8 cellular contexts compared by ENCODE assay signal in genomic region chr21:39386194-39386593, GRCh38. TPM values are rescaled to one million over a fixed set of nuclear protein-coding genes. Genes with fewer than 3 reads are reported as not detected.
A peak's percentile ranks its signal among the peaks of the same experiment; 100 is the strongest.
DNase-seq lines count a peak whose midpoint lies in the region; ATAC-seq, FAIRE-seq and TF ChIP-seq lines count a peak whose summit lies in the region.

No MANE protein-coding gene starts in this region.

- peaks cover 40% of the 10 kb centered on the region for H3K4me1 Mint-ChIP-seq in nephron progenitor cell

- DNase-seq in A673 (ENCODE audit: low spot score) (no peak), MG63 (peak; percentile 83), K562 (ENCODE audit: extremely low read depth in 1 of 4, low spot score in 3 of 4) (no peak), lower leg skin (ENCODE audit: low spot score in 2 of 2) (no peak), uterus (peak; percentile 43 to 50), NCI-H1930 (lab: John Stamatoyannopoulos, UW) (no peak), nephron progenitor cell (no peak), HuH-7.5 (ENCODE audit: low spot score) (no peak)

- no peaks in the 10 kb centered on the region for H3K27me3 ChIP-seq in A673 (replicated peaks; ENCODE audit: insufficient read depth, low read depth, low read length, poor library complexity)
- no peaks in the 10 kb centered on the region for H3K27me3 ChIP-seq in MG63
- no peaks in the 10 kb centered on the region for H3K27me3 ChIP-seq in K562 (ENCODE audit: control insufficient read depth in 2 of 2, insufficient read depth in 2 of 2, low read length in 2 of 2)
- H3K27me3 ChIP-seq in uterus = no peaks in the 10 kb centered on the region

- H4K20me1 ChIP-seq in K562 (replicated peaks; ENCODE audit: control insufficient read depth, insufficient read depth, low read length) = no peaks in the 10 kb centered on the region; the same call in 1 of the 2 replicates

- no peak overlapping the region for H2AFZ ChIP-seq in K562 (ENCODE audit: low read depth, low read length)

- H3K36me3 ChIP-seq in A673 (ENCODE audit: insufficient read depth, low read length, poor library complexity, severe bottlenecking) (peaks cover 3% of the 10 kb centered on the region), MG63 (peaks cover 8% of the 10 kb centered on the region), K562 (ENCODE audit: control insufficient read depth, insufficient read depth, low read length) (peaks cover 11% of the 10 kb centered on the region; the same call in 1 of the 3 replicates), uterus (no peaks in the 10 kb centered on the region)

- peaks cover 15% of the 10 kb centered on the region for H3K36me3 Mint-ChIP-seq in nephron progenitor cell (ENCODE audit: low read depth)

- peak overlapping the region; percentile 45 for H3K4me3 ChIP-seq in A673 (ENCODE audit: low read depth, low read length, poor library complexity, severe bottlenecking)
- H3K4me3 ChIP-seq in MG63 = peak overlapping the region; percentile 35
- no peak overlapping the region for H3K4me3 ChIP-seq in K562
- peak overlapping the region; percentile 4 for H3K4me3 ChIP-seq in lower leg skin (ENCODE audit: low read depth, poor library complexity, severe bottlenecking)
- peak overlapping the region; percentile 17 to 18 for H3K4me3 ChIP-seq in uterus

- H3K4me1 ChIP-seq in A673 (ENCODE audit: insufficient read depth, low read length, poor library complexity, severe bottlenecking) (peaks cover 13% of the 10 kb centered on the region), K562 (replicated peaks in 1 of 2; ENCODE audit: control insufficient read depth in 2 of 2, insufficient read depth in 2 of 2, low read length in 2 of 2) (peaks cover 16 to 34% of the 10 kb centered on the region in 2 experiments), uterus (peaks cover 0 to 4% of the 10 kb centered on the region in 2 donors)

- TF ChIP-seq RAD21 in K562 (CRISPR knock-in tag; conservative IDR thresholded peaks at IDR 0.05 in 1 of 2, IDR thresholded peaks at IDR 0.05 in 1 of 2) = no peak

- FAIRE-seq in K562 (lab: Jason Lieb, UNC) = no peak

- BruUV-seq in A673 (replicated peaks; lab: Mats Ljungman, UMichigan) (no TSS peak), K562 (replicated peaks; lab: Mats Ljungman, UMichigan) (no TSS peak)

- H3K27ac ChIP-seq in A673 (ENCODE audit: low read depth, low read length, poor library complexity, severe bottlenecking) = peak overlapping the region; percentile 53
- no peak overlapping the region for H3K27ac ChIP-seq in K562 (ENCODE audit: extremely low read depth, low read depth, low read length)
- H3K27ac ChIP-seq in uterus = peak overlapping the region; percentile 70 to 86

- TF ChIP-seq CTCF in A673 (conservative IDR thresholded peaks at IDR 0.05; ENCODE audit: low read depth, low read length) (no peak), K562 (IDR thresholded peaks at IDR 0.05 in 2 of 3, conservative IDR thresholded peaks at IDR 0.05 in 1 of 3; ENCODE audit: insufficient read depth in 2 of 3, low read depth in 1 of 3, low read length in 3 of 3) (no peak), lower leg skin (IDR thresholded peaks at IDR 0.05) (no peak), uterus (IDR thresholded peaks at IDR 0.05) (no peak), nephron progenitor cell (IDR thresholded peaks at IDR 0.05) (no peak)

- H3K9me3 ChIP-seq in A673 (ENCODE audit: low read depth, low read length, poor library complexity, severe bottlenecking) (no peaks in the 10 kb centered on the region), MG63 (no peaks in the 10 kb centered on the region), K562 (replicated peaks; ENCODE audit: control insufficient read depth, insufficient read depth, low read depth, low read length) (no peaks in the 10 kb centered on the region), uterus (no peaks in the 10 kb centered on the region)

- intact Hi-C loops in A673 (cut with micrococcal nuclease; ENCODE audit: unreplicated experiment) = loop anchor here (2.0 to 5.0 kb wide), 2 partner anchors 37 to 204 kb away; partner anchors contain the start of genes HMGN1 and PSMG1
- intact Hi-C loops in K562 (cut with micrococcal nuclease) = loop anchor here (5.0 kb wide), 1 partner anchor 204 kb away; the partner anchor contains the start of gene PSMG1
- intact Hi-C loops in lower leg skin (cut with DNase I; ENCODE audit: low total_unique reads) = loop anchor here (5.0 kb wide), 1 partner anchor 74 kb away; the partner anchor contains the start of gene BRWD1
- intact Hi-C loops in uterus (cut with DNase I; ENCODE audit: low total_unique reads) = loop anchor here (10.0 kb wide), 2 partner anchors 71 to 201 kb away; partner anchors contain the start of genes BRWD1 and PSMG1

- ATAC-seq in K562 = no peak

- H3K9me3 Mint-ChIP-seq in nephron progenitor cell = no peaks in the 10 kb centered on the region

- POLR2A ChIA-PET in A673 (lab: Charles Lee; ENCODE audit: low non-redundant PET) = no interaction called here
- POLR2A ChIA-PET in K562 (lab: Yijun Ruan, JAX) = interaction anchor here (0.6 to 1.8 kb wide), 2 partner anchors 16 to 39 kb away, joined by 3 to 7 read pairs; no protein-coding TSS in a partner anchor

- peak overlapping the region in 1 of 2 experiments; percentile 23; a peak in 1 of 4 replicates for H3K9ac ChIP-seq in K562 (ENCODE audit: insufficient read depth in 1 of 2, low read depth in 2 of 2, low read length in 2 of 2)

- peaks cover 44% of the 10 kb centered on the region for H3K79me2 ChIP-seq in K562 (ENCODE audit: control insufficient read depth, insufficient read depth, low read length)

- peaks cover 3% of the 10 kb centered on the region for H3K27me3 Mint-ChIP-seq in nephron progenitor cell (ENCODE audit: low read depth, poor library complexity)

- WGBS in K562 (ENCODE audit: insufficient coverage, low coverage, missing lambda C conversion rate) = 93% methylated on average over 13 of the region's 13 CpGs
- 43 to 54% methylated on average over 13 of the region's 13 CpGs for WGBS in lower leg skin, 2 donors

- CTCF ChIA-PET in A673 (lab: Charles Lee) = no interaction called here
- CTCF ChIA-PET in K562 (lab: Yijun Ruan, JAX; ENCODE audit: low intra/inter-chr PET ratio) = no interaction called here

- no peak overlapping the region for H3K27ac Mint-ChIP-seq in nephron progenitor cell

- H3K4me3 Mint-ChIP-seq in nephron progenitor cell = no peak overlapping the region

- no peaks in the 10 kb centered on the region for H3K9me1 ChIP-seq in K562 (ENCODE audit: control insufficient read depth, insufficient read depth, low read length)

- in situ Hi-C loops in K562 (cut with MboI) = loop anchor here (5.0 kb wide), 2 partner anchors 51 to 69 kb away; no protein-coding TSS in a partner anchor

- TF ChIP-seq EP300 in K562 (IDR thresholded peaks at IDR 0.05; ENCODE audit: low read length) = no peak

- H3K4me2 ChIP-seq in K562 (ENCODE audit: insufficient read depth, low read length) = no peak overlapping the region

- no peak for TF ChIP-seq POLR2A in K562 (conservative IDR thresholded peaks at IDR 0.05)
- no peak for TF ChIP-seq POLR2A in lower leg skin (IDR thresholded peaks at IDR 0.05)
- no peak for TF ChIP-seq POLR2A in uterus (IDR thresholded peaks at IDR 0.05)

TF ChIP-seq in K562, 482 proteins besides CTCF, POLR2A, EP300 and RAD21 (continues in another document):
- peak; percentile 58 for TF ChIP-seq EGR1 (conservative IDR thresholded peaks at IDR 0.05)

RNA-seq across cellular contexts. Expression of gene HMGN1, which starts 37.3 kb away (rescaled TPM):
- total RNA-seq in A673 (2021) = 447 and 457 TPM in 2 replicates
- total RNA-seq in MG63 (2014; rRNA removed; shearing (Covaris generic); ENCODE audit: low replicate concordance) = 474 and 726 TPM in 2 replicates
- 108 and 251 TPM in 2 replicates for total RNA-seq in K562 (2011; cell fraction: chromatin; rRNA removed; ENCODE audit: low replicate concordance)
- 84.9 and 94.7 TPM in 2 replicates for total RNA-seq in K562 (2011; cell fraction: nucleolus; rRNA removed)
- total RNA-seq in K562 (2011; cell fraction: nucleoplasm; rRNA removed) = 175 and 253 TPM in 2 replicates
- total RNA-seq in K562 (2014; rRNA removed) = 440 and 497 TPM in 2 replicates
- 567 and 664 TPM in 2 replicates for total RNA-seq in K562 (2014; rRNA removed; fragmentation: Illumina TruSeq; extraction: Trizol)
- 577 and 626 TPM in 2 replicates for total RNA-seq in K562 (2015; rRNA removed; fragmentation: Illumina TruSeq; extraction: Trizol)
- total RNA-seq in K562 (2021) = 524 and 567 TPM in 2 replicates
- 329 and 455 TPM in 2 replicates for polyA plus RNA-seq in K562 (2011; rRNA removed)
- polyA plus RNA-seq in K562 (2011; cell fraction: cytosol; rRNA removed) = 77.8 and 235 TPM in 2 replicates
- polyA plus RNA-seq in K562 (2011; cell fraction: nucleus; rRNA removed) = 298 and 403 TPM in 2 replicates
- polyA plus RNA-seq in K562 (2012) = 541 and 564 TPM in 2 replicates
- 478 and 498 TPM in 2 replicates for polyA plus RNA-seq in K562 (2014; fragmentation: Illumina TruSeq; extraction: Trizol)
- 100 to 1,000 TPM; 124 to 158 TPM for polyA plus RNA-seq in K562 (2014; fragmentation: Nextera tagmentation; extraction: Ambion mirVana)
- 539 and 577 TPM in 2 replicates for polyA plus RNA-seq in K562 (2014; rRNA removed)
- polyA minus RNA-seq in K562 (2011; rRNA and poly(A)+ RNA removed) = 224 and 259 TPM in 2 replicates
- polyA minus RNA-seq in K562 (2011; cell fraction: cytosol; rRNA and poly(A)+ RNA removed) = 123 and 142 TPM in 2 replicates
- 91.1 and 169 TPM in 2 replicates for polyA minus RNA-seq in K562 (2011; cell fraction: nucleus; rRNA and poly(A)+ RNA removed)
- 100 to 1,000 TPM; 103 to 126 (median 111) TPM for total RNA-seq in lower leg skin
- 100 to 1,000 TPM in 2 of 4 donors, 10 to 100 TPM in 2; 87.9 to 222 (median 102) TPM for total RNA-seq in uterus

RNA-seq across cellular contexts. Expression of gene LCA5L, which starts 59.4 kb away (rescaled TPM):
- total RNA-seq in A673 (2021) (0.69 and 1.3 TPM in 2 replicates), K562 (2014; rRNA removed) (1.8 and 3.1 TPM in 2 replicates), K562 (2014; rRNA removed; fragmentation: Illumina TruSeq; extraction: Trizol) (3.0 and 3.7 TPM in 2 replicates), K562 (2015; rRNA removed; fragmentation: Illumina TruSeq; extraction: Trizol) (3.8 and 3.9 TPM in 2 replicates), K562 (2021) (2.7 and 2.9 TPM in 2 replicates), lower leg skin (under 1 TPM in 3 of 4 donors, not detected in 1; 0.30 to 0.81 (median 0.79) TPM), uterus (1 to 10 TPM in 2 of 4 donors, under 1 TPM in 1, not detected in 1; 0.26 to 4.1 (median 2.2) TPM)
- 0.59 TPM in 2 replicates for total RNA-seq in MG63 (2014; rRNA removed; shearing (Covaris generic); ENCODE audit: low replicate concordance)
- total RNA-seq in K562 (2011; cell fraction: chromatin; rRNA removed; ENCODE audit: low replicate concordance) = 2.8 and 6.5 TPM in 2 replicates
- 1.8 and 2.1 TPM in 2 replicates for total RNA-seq in K562 (2011; cell fraction: nucleolus; rRNA removed)
- 4.2 and 10.1 TPM in 2 replicates for total RNA-seq in K562 (2011; cell fraction: nucleoplasm; rRNA removed)
- polyA plus RNA-seq in K562 (2011; rRNA removed) (2.9 and 3.9 TPM in 2 replicates), K562 (2014; fragmentation: Illumina TruSeq; extraction: Trizol) (3.7 and 4.9 TPM in 2 replicates), K562 (2014; fragmentation: Nextera tagmentation; extraction: Ambion mirVana) (1 to 10 TPM; 4.2 to 4.9 TPM), K562 (2014; rRNA removed) (3.0 and 3.4 TPM in 2 replicates)
- 0.69 and 0.96 TPM in 2 replicates for polyA plus RNA-seq in K562 (2011; cell fraction: cytosol; rRNA removed)
- 2.0 and 2.4 TPM in 2 replicates for polyA plus RNA-seq in K562 (2011; cell fraction: nucleus; rRNA removed)
- polyA plus RNA-seq in K562 (2012) = 3.5 and 4.7 TPM in 2 replicates
- 1.8 TPM in 2 replicates for polyA minus RNA-seq in K562 (2011; rRNA and poly(A)+ RNA removed)
- polyA minus RNA-seq in K562 (2011; cell fraction: cytosol; rRNA and poly(A)+ RNA removed) = 1.5 and 1.7 TPM in 2 replicates
- 1.2 and 2.2 TPM in 2 replicates for polyA minus RNA-seq in K562 (2011; cell fraction: nucleus; rRNA and poly(A)+ RNA removed)

Comparison
In these comparisons a context has a peak if more than half of its experiments do, and no peak if none do; other contexts are left out.
1. DNase-seq: peak in MG63 (single experiment) and uterus (2 of 2); none in A673 (single experiment), K562 (0 of 4), lower leg skin (0 of 2), NCI-H1930 (0 of 2), nephron progenitor cell (single experiment) and HuH-7.5 (single experiment).